ENCODE assay signal across 1 cellular context in genomic region chr12:6778571-6779550, GRCh38.
TF ChIP-seq lines count a peak whose summit lies in the region.

No MANE protein-coding gene starts in this region.

TF ChIP-seq in HepG2, 621 proteins besides CTCF, POLR2A, EP300 and RAD21 (continued from another document and continues in another):
- peak; percentile 84 for TF ChIP-seq ZNF512 (CRISPR knock-in tag; IDR thresholded peaks at IDR 0.05)
- no peak for TF ChIP-seq KDM6A (CRISPR knock-in tag; IDR thresholded peaks at IDR 0.05; ENCODE audit: low read depth)
- TF ChIP-seq ZNF737 (CRISPR knock-in tag; IDR thresholded peaks at IDR 0.05; ENCODE audit: borderline replicate concordance) = no peak
- TF ChIP-seq ZNF841 (CRISPR knock-in tag; IDR thresholded peaks at IDR 0.05; ENCODE audit: borderline replicate concordance) = no peak
- TF ChIP-seq REST (IDR thresholded peaks at IDR 0.05; ENCODE audit: borderline replicate concordance in 1 of 2, low read depth in 1 of 2, low read length in 2 of 2) = no peak
- TF ChIP-seq ZC3H4 (CRISPR knock-in tag; IDR thresholded peaks at IDR 0.05; ENCODE audit: borderline replicate concordance) = no peak
- TF ChIP-seq NCOA5 (CRISPR knock-in tag; IDR thresholded peaks at IDR 0.05) = no peak
- TF ChIP-seq BRCA1 (CRISPR knock-in tag; IDR thresholded peaks at IDR 0.05) = no peak; the same call in 1 of the 2 replicates
- no peak for TF ChIP-seq ZBTB49 (CRISPR knock-in tag; IDR thresholded peaks at IDR 0.05; ENCODE audit: borderline replicate concordance)
- TF ChIP-seq ZNF256 (CRISPR knock-in tag; conservative IDR thresholded peaks at IDR 0.05) = 0 out of 2 replicates have a peak, but pooled peaks have one; percentile 55
- TF ChIP-seq CHD4 (IDR thresholded peaks at IDR 0.05; ENCODE audit: borderline replicate concordance, low read length) = no peak
- no peak for TF ChIP-seq ZNF235 (CRISPR knock-in tag; IDR thresholded peaks at IDR 0.05; ENCODE audit: borderline replicate concordance)
- no peak for TF ChIP-seq ZNF343 (CRISPR knock-in tag; IDR thresholded peaks at IDR 0.05)
- TF ChIP-seq ZNF432 (CRISPR knock-in tag; IDR thresholded peaks at IDR 0.05; ENCODE audit: borderline replicate concordance) = no peak
- no peak for TF ChIP-seq ZFP36 (IDR thresholded peaks at IDR 0.05; ENCODE audit: borderline replicate concordance, low read depth, low read length, partially characterized antibody)
- TF ChIP-seq ZNF160 (CRISPR knock-in tag; IDR thresholded peaks at IDR 0.05) = no peak
- peak; percentile 29; the same call in 1 of the 2 replicates for TF ChIP-seq ZNF770 (CRISPR knock-in tag; IDR thresholded peaks at IDR 0.05)
- TF ChIP-seq CCAR2 (optimal IDR thresholded peaks at IDR 0.05; ENCODE audit: low read depth, low read length) = no peak
- no peak for TF ChIP-seq MZF1 (CRISPR knock-in tag; IDR thresholded peaks at IDR 0.05; ENCODE audit: borderline replicate concordance)
- no peak for TF ChIP-seq ZNF18 (CRISPR knock-in tag; IDR thresholded peaks at IDR 0.05; ENCODE audit: insufficient replicate concordance)
- TF ChIP-seq HMGA1 (CRISPR knock-in tag; conservative IDR thresholded peaks at IDR 0.05) = no peak
- peak; percentile 96 for TF ChIP-seq ZNF501 (CRISPR knock-in tag; IDR thresholded peaks at IDR 0.05)
- TF ChIP-seq ZBTB46 (CRISPR knock-in tag; IDR thresholded peaks at IDR 0.05; ENCODE audit: borderline replicate concordance) = no peak
- no peak for TF ChIP-seq ZNF496 (CRISPR knock-in tag; IDR thresholded peaks at IDR 0.05; ENCODE audit: insufficient replicate concordance)
- TF ChIP-seq ZBTB34 (CRISPR knock-in tag; IDR thresholded peaks at IDR 0.05) = no peak
- no peak for TF ChIP-seq ZNF615 (CRISPR knock-in tag; IDR thresholded peaks at IDR 0.05; ENCODE audit: borderline replicate concordance)
- 0 out of 2 replicates have a peak, but pooled peaks have one; percentile 25 for TF ChIP-seq NCOR1 (IDR thresholded peaks at IDR 0.05; ENCODE audit: borderline replicate concordance, low read length)
- TF ChIP-seq STAT6 (CRISPR knock-in tag; IDR thresholded peaks at IDR 0.05; ENCODE audit: borderline replicate concordance) = peak; percentile 84; the same call in 1 of the 2 replicates
- peak; percentile 18 for TF ChIP-seq ZNF605 (CRISPR knock-in tag; IDR thresholded peaks at IDR 0.05)
- peak; percentile 78 for TF ChIP-seq KDM2A (CRISPR knock-in tag; IDR thresholded peaks at IDR 0.05; ENCODE audit: borderline replicate concordance, low read depth)
- peak; percentile 81; the same call in 1 of the 2 replicates for TF ChIP-seq RXRB (CRISPR knock-in tag; IDR thresholded peaks at IDR 0.05; ENCODE audit: borderline replicate concordance)
- TF ChIP-seq JUND (CRISPR knock-in tag; IDR thresholded peaks at IDR 0.05) = no peak
- peak; percentile 76 for TF ChIP-seq PAXIP1 (CRISPR knock-in tag; conservative IDR thresholded peaks at IDR 0.05)
- TF ChIP-seq ZSCAN21 (CRISPR knock-in tag; IDR thresholded peaks at IDR 0.05; ENCODE audit: borderline replicate concordance) = no peak; the same call in 1 of the 2 replicates
- TF ChIP-seq RFXANK (CRISPR knock-in tag; IDR thresholded peaks at IDR 0.05) = 0 out of 2 replicates have a peak, but pooled peaks have one; percentile 67
